In the genomic region with DNA sequence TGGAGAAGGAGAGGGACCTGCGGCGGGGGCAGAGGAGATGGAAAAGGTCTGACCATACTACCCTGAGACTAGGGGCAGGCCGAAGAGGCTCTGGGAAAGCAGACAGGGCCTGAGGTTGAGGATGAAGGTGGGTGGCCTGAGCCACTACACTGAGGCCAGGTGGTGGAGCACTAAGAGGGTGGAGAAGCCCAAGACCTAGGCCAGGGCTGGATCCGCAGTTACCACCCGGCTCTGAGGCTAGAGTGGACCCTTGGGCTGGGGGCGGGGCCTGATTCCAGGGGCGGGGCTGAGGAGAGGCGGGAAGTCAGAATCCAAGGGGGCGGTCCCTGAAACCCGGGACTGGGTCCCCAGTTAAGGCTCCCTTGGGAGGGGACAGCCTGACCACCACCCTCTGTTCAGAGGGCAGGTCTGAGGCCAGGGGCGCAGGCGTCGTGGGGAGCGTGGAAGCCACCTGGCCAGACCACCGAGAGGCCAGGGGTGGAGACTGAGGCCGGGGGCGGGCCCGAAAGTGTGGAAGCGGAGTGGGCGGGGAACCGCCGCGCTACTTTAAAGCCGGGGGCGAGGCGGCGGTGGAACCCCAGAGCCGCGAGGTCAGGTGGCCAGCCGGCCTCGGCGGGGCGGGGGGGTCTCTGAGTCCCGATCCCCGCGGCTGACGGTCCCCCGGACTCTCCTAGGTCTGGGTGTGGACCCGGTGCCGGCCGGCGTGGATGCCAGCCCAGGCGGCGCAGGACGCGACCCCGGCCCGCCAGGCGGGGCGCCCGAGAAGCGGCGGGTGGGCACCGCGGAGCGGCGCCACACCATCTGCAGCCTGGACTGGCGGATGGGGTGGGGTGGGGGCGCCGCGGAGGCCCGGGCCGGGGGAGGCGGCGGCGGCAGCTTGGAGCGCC, we compare ENCODE assay signal across 8 cellular contexts. TPM values are rescaled to one million over a fixed set of nuclear protein-coding genes. Genes with fewer than 3 reads are reported as not detected.
DNase-seq lines count a peak whose midpoint lies in the region; ATAC-seq and TF ChIP-seq lines count a peak whose summit lies in the region.

No MANE protein-coding gene starts in this region.

- 1 to 2% methylated on average over 53 to 67 of the region's 67 CpGs for WGBS in esophagus, 2 donors

- DNase-seq in GM23338 (ENCODE audit: low spot score), result peak; percentile 95
- peak; percentile 97 for DNase-seq in NCI-H345 treated with DMSO at 0.1 percent for 48 hours (lab: John Stamatoyannopoulos, UW; ENCODE audit: unreplicated experiment)
- peak; percentile 51 for DNase-seq in activated CD8-positive, alpha-beta T cell treated with anti-CD3 and anti-CD28 coated beads, Interleukin-2, amount 10 ng/mL, durations not matched to agents 7 days and 5 days
- peak; percentile 71 for DNase-seq in omental fat pad (ENCODE audit: low spot score)
- DNase-seq in ureter (ENCODE audit: low spot score), result peak; percentile 54
- no peak for DNase-seq in OCI-M2 (lab: John Stamatoyannopoulos, UW; ENCODE audit: unreplicated experiment)

- TF ChIP-seq CTCF in 22Rv1 (IDR thresholded peaks at IDR 0.05) (no peak), GM23338 (conservative IDR thresholded peaks at IDR 0.05; ENCODE audit: low read depth in 2 of 2) (no peak; a peak in 1 of 4 replicates), omental fat pad (IDR thresholded peaks at IDR 0.05) (no peak)

- ATAC-seq in GM23338 (peak; percentile 84), omental fat pad (ENCODE audit: low FRiP score) (peak; percentile 69)
- peak; percentile 72 for ATAC-seq in activated CD8-positive, alpha-beta T cell treated with anti-CD3 and anti-CD28 coated beads, Interleukin-2, amount 10 ng/mL, durations not matched to agents 7 days and 5 days

- peaks cover 17% of the 10 kb centered on the region; the same call in 1 of the 2 replicates for H3F3A ChIP-seq in GM23338 (replicated peaks; ENCODE audit: low read depth)

- H3K9me3 ChIP-seq in esophagus (ENCODE audit: control insufficient read depth in 2 of 2, insufficient read depth in 1 of 2, low read depth in 1 of 2, low read length in 1 of 2), result no peaks in the 10 kb centered on the region

- H3K79me2 ChIP-seq in GM23338 (replicated peaks; ENCODE audit: insufficient read depth), result no peaks in the 10 kb centered on the region; the same call in 1 of the 2 replicates

- H3K9me2 ChIP-seq in GM23338 (ENCODE audit: insufficient read depth), result no peaks in the 10 kb centered on the region

- H3K4me2 ChIP-seq in GM23338, result peak overlapping the region; percentile 95

- peak overlapping the region; percentile 86 for H3K4me3 Mint-ChIP-seq in GM23338
- H3K4me3 Mint-ChIP-seq in activated CD8-positive, alpha-beta T cell treated with anti-CD3 and anti-CD28 coated beads, Interleukin-2, amount 10 ng/mL, durations not matched to agents 7 days and 5 days, result peak overlapping the region; percentile 70

- peaks cover 5% of the 10 kb centered on the region for H3K27me3 Mint-ChIP-seq in GM23338 (ENCODE audit: insufficient read depth, low read depth, poor library complexity)
- H3K27me3 Mint-ChIP-seq in activated CD8-positive, alpha-beta T cell treated with anti-CD3 and anti-CD28 coated beads, Interleukin-2, amount 10 ng/mL, durations not matched to agents 7 days and 5 days (ENCODE audit: low read depth), result peaks cover 61% of the 10 kb centered on the region

- H4K20me1 ChIP-seq in GM23338 (replicated peaks; ENCODE audit: insufficient read depth), result peaks cover 5% of the 10 kb centered on the region; the same call in 1 of the 2 replicates

- peaks cover 19% of the 10 kb centered on the region; the same call in 2 of the 3 replicates for H3K9me3 Mint-ChIP-seq in GM23338
- H3K9me3 Mint-ChIP-seq in activated CD8-positive, alpha-beta T cell treated with anti-CD3 and anti-CD28 coated beads, Interleukin-2, amount 10 ng/mL, durations not matched to agents 7 days and 5 days (ENCODE audit: insufficient read depth), result no peaks in the 10 kb centered on the region

- CTCF ChIA-PET in activated CD8-positive, alpha-beta T cell treated with anti-CD3 and anti-CD28 coated beads, Interleukin-2, amount 10 ng/mL, durations not matched to agents 7 days and 5 days (lab: Charles Lee), result interaction anchor here (0.7 to 2.0 kb wide), 7 partner anchors 10 to 166 kb away, joined by 3 to 13 read pairs (median 3); no protein-coding TSS in a partner anchor

- H2AFZ ChIP-seq in GM23338, result peak overlapping the region; percentile 100

- peaks cover 12% of the 10 kb centered on the region; the same call in 2 of the 3 replicates for H3K36me3 Mint-ChIP-seq in GM23338 (ENCODE audit: low read depth)
- H3K36me3 Mint-ChIP-seq in activated CD8-positive, alpha-beta T cell treated with anti-CD3 and anti-CD28 coated beads, Interleukin-2, amount 10 ng/mL, durations not matched to agents 7 days and 5 days (ENCODE audit: low read depth), result peaks cover 3% of the 10 kb centered on the region

- POLR2A ChIA-PET in activated CD8-positive, alpha-beta T cell treated with anti-CD3 and anti-CD28 coated beads, Interleukin-2, amount 10 ng/mL, durations not matched to agents 7 days and 5 days (lab: Charles Lee), result no interaction called here

- peak overlapping the region; percentile 78 for H3K27ac ChIP-seq in 22Rv1
- peak overlapping the region; percentile 94 for H3K27ac ChIP-seq in GM23338 (ENCODE audit: low read depth)
- H3K27ac ChIP-seq in esophagus (ENCODE audit: low read depth in 2 of 2, low read length in 1 of 2), result no peak overlapping the region

- peak overlapping the region; percentile 94 for H3K27ac Mint-ChIP-seq in GM23338
- no peak overlapping the region for H3K27ac Mint-ChIP-seq in activated CD8-positive, alpha-beta T cell treated with anti-CD3 and anti-CD28 coated beads, Interleukin-2, amount 10 ng/mL, durations not matched to agents 7 days and 5 days

- H3K4me3 ChIP-seq in GM23338 (peak overlapping the region; percentile 93), esophagus (ENCODE audit: low read depth in 1 of 2, low read length in 2 of 2) (peak overlapping the region; percentile 56 to 57)

- H3K4me1 Mint-ChIP-seq in GM23338, result peaks cover 21% of the 10 kb centered on the region
- peaks cover 19% of the 10 kb centered on the region for H3K4me1 Mint-ChIP-seq in activated CD8-positive, alpha-beta T cell treated with anti-CD3 and anti-CD28 coated beads, Interleukin-2, amount 10 ng/mL, durations not matched to agents 7 days and 5 days (ENCODE audit: low read depth)

- H3K4me1 ChIP-seq in GM23338 (ENCODE audit: insufficient read depth), result peaks cover 18% of the 10 kb centered on the region
- H3K4me1 ChIP-seq in esophagus (ENCODE audit: control insufficient read depth in 2 of 2, insufficient read depth in 2 of 2, low read length in 1 of 2), result no peaks in the 10 kb centered on the region

- H3K36me3 ChIP-seq in GM23338 (ENCODE audit: insufficient read depth), result no peaks in the 10 kb centered on the region
- no peaks in the 10 kb centered on the region for H3K36me3 ChIP-seq in esophagus (ENCODE audit: control insufficient read depth in 2 of 2, insufficient read depth in 2 of 2, low read length in 1 of 2)

- H3K27me3 ChIP-seq in GM23338 (ENCODE audit: insufficient read depth) (peaks cover 16% of the 10 kb centered on the region), esophagus (ENCODE audit: control insufficient read depth in 1 of 2, insufficient read depth in 2 of 2, low read length in 2 of 2) (no peaks in the 10 kb centered on the region)

TF ChIP-seq in GM23338, 12 proteins besides CTCF, POLR2A, EP300 and RAD21:
- TF ChIP-seq POLR2AphosphoS5 (IDR thresholded peaks at IDR 0.05; ENCODE audit: low read depth), result peak; percentile 64; the same call in 1 of the 2 replicates
- TF ChIP-seq, protein P1, sequence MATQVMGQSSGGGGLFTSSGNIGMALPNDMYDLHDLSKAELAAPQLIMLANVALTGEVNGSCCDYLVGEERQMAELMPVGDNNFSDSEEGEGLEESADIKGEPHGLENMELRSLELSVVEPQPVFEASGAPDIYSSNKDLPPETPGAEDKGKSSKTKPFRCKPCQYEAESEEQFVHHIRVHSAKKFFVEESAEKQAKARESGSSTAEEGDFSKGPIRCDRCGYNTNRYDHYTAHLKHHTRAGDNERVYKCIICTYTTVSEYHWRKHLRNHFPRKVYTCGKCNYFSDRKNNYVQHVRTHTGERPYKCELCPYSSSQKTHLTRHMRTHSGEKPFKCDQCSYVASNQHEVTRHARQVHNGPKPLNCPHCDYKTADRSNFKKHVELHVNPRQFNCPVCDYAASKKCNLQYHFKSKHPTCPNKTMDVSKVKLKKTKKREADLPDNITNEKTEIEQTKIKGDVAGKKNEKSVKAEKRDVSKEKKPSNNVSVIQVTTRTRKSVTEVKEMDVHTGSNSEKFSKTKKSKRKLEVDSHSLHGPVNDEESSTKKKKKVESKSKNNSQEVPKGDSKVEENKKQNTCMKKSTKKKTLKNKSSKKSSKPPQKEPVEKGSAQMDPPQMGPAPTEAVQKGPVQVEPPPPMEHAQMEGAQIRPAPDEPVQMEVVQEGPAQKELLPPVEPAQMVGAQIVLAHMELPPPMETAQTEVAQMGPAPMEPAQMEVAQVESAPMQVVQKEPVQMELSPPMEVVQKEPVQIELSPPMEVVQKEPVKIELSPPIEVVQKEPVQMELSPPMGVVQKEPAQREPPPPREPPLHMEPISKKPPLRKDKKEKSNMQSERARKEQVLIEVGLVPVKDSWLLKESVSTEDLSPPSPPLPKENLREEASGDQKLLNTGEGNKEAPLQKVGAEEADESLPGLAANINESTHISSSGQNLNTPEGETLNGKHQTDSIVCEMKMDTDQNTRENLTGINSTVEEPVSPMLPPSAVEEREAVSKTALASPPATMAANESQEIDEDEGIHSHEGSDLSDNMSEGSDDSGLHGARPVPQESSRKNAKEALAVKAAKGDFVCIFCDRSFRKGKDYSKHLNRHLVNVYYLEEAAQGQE (IDR thresholded peaks at IDR 0.05; ENCODE audit: unreplicated experiment), result no peak

RNA-seq across cellular contexts. Expression of a gene that starts 8.3 kb away (rescaled TPM):
- total RNA-seq in GM23338 (2014; rRNA removed; shearing (Covaris generic)), result 9.6 and 13.3 TPM in 2 replicates
- 4.9 and 6.4 TPM in 2 replicates for polyA plus RNA-seq in GM23338 (2016; fragmentation: Nextera tagmentation; extraction: Ambion mirVana)
- not detected for total RNA-seq in activated CD8-positive, alpha-beta T cell treated with anti-CD3 and anti-CD28 coated beads, Interleukin-2, amount 10 ng/mL, durations not matched to agents 7 days and 5 days
- polyA plus RNA-seq in esophagus, result 1 to 10 TPM; 1.8 to 2.9 TPM
- total RNA-seq in omental fat pad, result 10 to 100 TPM in 1 of 4 donors, 1 to 10 TPM in 3; 2.4 to 41.6 (median 6.7) TPM
- total RNA-seq in ureter, result 8.2 TPM

RNA-seq across cellular contexts. Expression of a gene that starts 33.5 kb away (rescaled TPM):
- total RNA-seq in GM23338 (2014; rRNA removed; shearing (Covaris generic)), result 0.97 and 1.2 TPM in 2 replicates
- polyA plus RNA-seq in GM23338 (2016; fragmentation: Nextera tagmentation; extraction: Ambion mirVana), result 0.43 TPM in 1 of 2 replicates, not detected in the other
- not detected for total RNA-seq in activated CD8-positive, alpha-beta T cell treated with anti-CD3 and anti-CD28 coated beads, Interleukin-2, amount 10 ng/mL, durations not matched to agents 7 days and 5 days
- 1 to 10 TPM; 1.3 to 2.9 TPM for polyA plus RNA-seq in esophagus
- 10 to 100 TPM; 22.4 to 68.6 (median 39.2) TPM for total RNA-seq in omental fat pad
- 6.1 TPM for total RNA-seq in ureter

RNA-seq across cellular contexts. Expression of a gene that starts 50.6 kb away (rescaled TPM):
- 3.0 and 3.9 TPM in 2 replicates for total RNA-seq in GM23338 (2014; rRNA removed; shearing (Covaris generic))
- polyA plus RNA-seq in GM23338 (2016; fragmentation: Nextera tagmentation; extraction: Ambion mirVana) (0.61 and 0.64 TPM in 2 replicates), esophagus (under 1 TPM in 1 of 2 donors, not detected in 1; under 0.01 TPM)
- total RNA-seq in activated CD8-positive, alpha-beta T cell treated with anti-CD3 and anti-CD28 coated beads, Interleukin-2, amount 10 ng/mL, durations not matched to agents 7 days and 5 days, result under 1 TPM in 1 of 2 experiments, not detected in 1; 0.03 TPM
- total RNA-seq in omental fat pad (not detected), ureter (0.05 TPM)

Comparison
In these comparisons a context has a peak if more than half of its experiments do, and no peak if none do; other contexts are left out.
1. H3K27ac ChIP-seq: peak in 22Rv1 (single experiment) and GM23338 (single experiment); none in esophagus (0 of 2).
2. Peak in every context shown above with its lines, with median percentiles within 50 percentile points of each other: ATAC-seq.